ENCODE assay signal across 8 cellular contexts in genomic region chr2:27715318-27716165, GRCh38. TPM values are rescaled to one million over a fixed set of nuclear protein-coding genes. Genes with fewer than 3 reads are reported as not detected.
DNase-seq lines count a peak whose midpoint lies in the region; ATAC-seq and TF ChIP-seq lines count a peak whose summit lies in the region.

No MANE protein-coding gene starts in this region.

- H3K4me3 ChIP-seq in osteoblast (ENCODE audit: insufficient read depth, low read length): peak overlapping the region; percentile 73

- H3K27ac Mint-ChIP-seq in activated naive CD4-positive, alpha-beta T cell treated with anti-CD3 and anti-CD28 coated beads, Interleukin-2, amount 10 ng/mL, durations not matched to agents 7 days and 5 days: no peak overlapping the region
- peak overlapping the region; percentile 22 for H3K27ac Mint-ChIP-seq in glutamatergic neuron (ENCODE audit: unreplicated experiment)

- H3K4me1 ChIP-seq in osteoblast (ENCODE audit: insufficient read depth, low read length): peaks cover 16% of the 10 kb centered on the region

- H3K4me1 Mint-ChIP-seq in activated naive CD4-positive, alpha-beta T cell treated with anti-CD3 and anti-CD28 coated beads, Interleukin-2, amount 10 ng/mL, durations not matched to agents 7 days and 5 days: peaks cover 41% of the 10 kb centered on the region
- H3K4me1 Mint-ChIP-seq in glutamatergic neuron (ENCODE audit: low read depth, unreplicated experiment): peaks cover 15% of the 10 kb centered on the region

- no peak for ATAC-seq in GM21576 (IDR thresholded peaks at IDR 0.05; ENCODE audit: unreplicated experiment)

- H4K20me1 ChIP-seq in osteoblast (ENCODE audit: insufficient read depth, low read length): no peaks in the 10 kb centered on the region

- in situ Hi-C loops in KBM-7 (cut with MboI; ENCODE audit: low pct_unique_long_range_greater_than_20kb, low sequenced_read_pairs): no loop called here

- CTCF ChIA-PET in activated naive CD4-positive, alpha-beta T cell treated with anti-CD3 and anti-CD28 coated beads, Interleukin-2, amount 10 ng/mL, durations not matched to agents 7 days and 5 days (lab: Charles Lee): interaction anchor here (1.1 to 1.2 kb wide), 2 partner anchors 11 to 12 kb away, joined by 3 read pairs; no protein-coding TSS in a partner anchor

- no peaks in the 10 kb centered on the region for H3K27me3 ChIP-seq in osteoblast (ENCODE audit: insufficient read depth, low read length)

- no peaks in the 10 kb centered on the region for H3K36me3 ChIP-seq in osteoblast (ENCODE audit: insufficient read depth, low read length)

- no peaks in the 10 kb centered on the region for H3K9me3 ChIP-seq in osteoblast (ENCODE audit: low read depth, low read length)

- H2AFZ ChIP-seq in osteoblast (ENCODE audit: low read length): peak overlapping the region; percentile 93

- no peaks in the 10 kb centered on the region for H3K36me3 Mint-ChIP-seq in activated naive CD4-positive, alpha-beta T cell treated with anti-CD3 and anti-CD28 coated beads, Interleukin-2, amount 10 ng/mL, durations not matched to agents 7 days and 5 days
- H3K36me3 Mint-ChIP-seq in glutamatergic neuron (ENCODE audit: unreplicated experiment): no peaks in the 10 kb centered on the region

- TF ChIP-seq CTCF in glutamatergic neuron (IDR thresholded peaks at IDR 0.05; ENCODE audit: partially characterized antibody, unreplicated experiment): no peak
- TF ChIP-seq CTCF in osteoblast (IDR thresholded peaks at IDR 0.05; ENCODE audit: extremely low read depth, low read depth, low read length): no peak

- H3K79me2 ChIP-seq in osteoblast (ENCODE audit: insufficient read depth, low read length): no peaks in the 10 kb centered on the region

- no peaks in the 10 kb centered on the region for H3K9me3 Mint-ChIP-seq in activated naive CD4-positive, alpha-beta T cell treated with anti-CD3 and anti-CD28 coated beads, Interleukin-2, amount 10 ng/mL, durations not matched to agents 7 days and 5 days
- H3K9me3 Mint-ChIP-seq in glutamatergic neuron (ENCODE audit: unreplicated experiment): peaks cover 12% of the 10 kb centered on the region

- peak; percentile 74 for DNase-seq in AG20443 (ENCODE audit: low spot score)
- DNase-seq in KBM-7: peak; percentile 38
- DNase-seq in activated naive CD4-positive, alpha-beta T cell treated with anti-CD3 and anti-CD28 coated beads, Interleukin-2, amount 10 ng/mL, durations not matched to agents 7 days and 5 days: peak; percentile 63
- DNase-seq in glutamatergic neuron: peak; percentile 55
- peak; percentile 94 for DNase-seq in osteoblast (ENCODE audit: insufficient read length, low spot score, missing footprints)
- no peak for DNase-seq in GM19240 (ENCODE audit: insufficient read length, low spot score)
- no peak for DNase-seq in hippocampal formation (lab: John Stamatoyannopoulos, UW)

- H3K4me3 Mint-ChIP-seq in activated naive CD4-positive, alpha-beta T cell treated with anti-CD3 and anti-CD28 coated beads, Interleukin-2, amount 10 ng/mL, durations not matched to agents 7 days and 5 days: peak overlapping the region; percentile 24
- peak overlapping the region; percentile 81 for H3K4me3 Mint-ChIP-seq in glutamatergic neuron (ENCODE audit: unreplicated experiment)

- H3K27me3 Mint-ChIP-seq in activated naive CD4-positive, alpha-beta T cell treated with anti-CD3 and anti-CD28 coated beads, Interleukin-2, amount 10 ng/mL, durations not matched to agents 7 days and 5 days: peaks cover 59% of the 10 kb centered on the region
- peaks cover 10% of the 10 kb centered on the region for H3K27me3 Mint-ChIP-seq in glutamatergic neuron (ENCODE audit: unreplicated experiment)

- peak overlapping the region; percentile 82 for H3K4me2 ChIP-seq in osteoblast (ENCODE audit: insufficient read depth, low read length)

- H3K27ac ChIP-seq in osteoblast (ENCODE audit: low read depth, low read length): peak overlapping the region; percentile 69

RNA-seq across cellular contexts. Expression of gene SLC4A1AP, which starts 51.9 kb away (rescaled TPM):
- 24.7 TPM for total RNA-seq in glutamatergic neuron (ENCODE audit: unreplicated experiment)
- 24.8 and 27.9 TPM in 2 replicates for total RNA-seq in osteoblast

RNA-seq across cellular contexts. Expression of gene SUPT7L, which starts 52.1 kb away (rescaled TPM):
- total RNA-seq in glutamatergic neuron (ENCODE audit: unreplicated experiment) (47.4 TPM), osteoblast (44.2 and 50.3 TPM in 2 replicates)

RNA-seq across cellular contexts. Expression of gene MRPL33, which starts 56.0 kb away (rescaled TPM):
- 54.2 TPM for total RNA-seq in glutamatergic neuron (ENCODE audit: unreplicated experiment)
- total RNA-seq in osteoblast: 63.1 and 105 TPM in 2 replicates

Comparison
In these comparisons a context has a peak if more than half of its experiments do, and no peak if none do; other contexts are left out.
1. DNase-seq: peak in AG20443 (single experiment), KBM-7 (single experiment), activated naive CD4-positive, alpha-beta T cell treated with anti-CD3 and anti-CD28 coated beads, Interleukin-2, amount 10 ng/mL, durations not matched to agents 7 days and 5 days (single experiment), glutamatergic neuron (single experiment) and osteoblast (single experiment); none in GM19240 (single experiment) and hippocampal formation (0 of 2).